Comparison of ENCODE assay signal across 1 cellular context in genomic region chr21:34545079-34545884, GRCh38.
TF ChIP-seq lines count a peak whose summit lies in the region.

No MANE protein-coding gene starts in this region.

TF ChIP-seq in K562, 482 proteins besides CTCF, POLR2A, EP300 and RAD21 (continued from another document and continues in another):
- TF ChIP-seq PRDM10 (IDR thresholded peaks at IDR 0.05; ENCODE audit: partially characterized antibody) (no peak), CGGBP1 (CRISPR knock-in tag; IDR thresholded peaks at IDR 0.05) (no peak), RFX5 (IDR thresholded peaks at IDR 0.05; ENCODE audit: low read depth, low read length) (no peak), POLR2AphosphoS5 (IDR thresholded peaks at IDR 0.05; ENCODE audit: control insufficient read depth, insufficient read depth, low read depth, low read length) (no peak), ZNF695 (CRISPR knock-in tag; IDR thresholded peaks at IDR 0.05) (no peak), PURB (CRISPR knock-in tag; IDR thresholded peaks at IDR 0.05; ENCODE audit: low read depth) (no peak), ZNF133 (CRISPR knock-in tag; IDR thresholded peaks at IDR 0.05) (no peak), NFATC3 (IDR thresholded peaks at IDR 0.05) (no peak), CEBPB (tag; IDR thresholded peaks at IDR 0.05) (peak; percentile 31; the same call in 1 of the 2 replicates), ZNF253 (CRISPR knock-in tag; conservative IDR thresholded peaks at IDR 0.05) (no peak), CTBP1 (IDR thresholded peaks at IDR 0.05; ENCODE audit: borderline replicate concordance) (peak; percentile 69; the same call in 1 of the 2 replicates), NONO (IDR thresholded peaks at IDR 0.05; ENCODE audit: low read depth in 2 of 2, low read length in 1 of 2) (no peak), ETV6 (IDR thresholded peaks at IDR 0.05; ENCODE audit: borderline replicate concordance in 1 of 2, low read depth in 2 of 2, low read length in 1 of 2) (no peak), ETV6 (CRISPR knock-in tag; IDR thresholded peaks at IDR 0.05; ENCODE audit: borderline replicate concordance) (no peak), SMAD3 (CRISPR knock-in tag; conservative IDR thresholded peaks at IDR 0.05) (peak; percentile 23; the same call in 1 of the 2 replicates), TAL1 (IDR thresholded peaks at IDR 0.05) (no peak; the same call in 1 of the 2 replicates), PCBP1 (IDR thresholded peaks at IDR 0.05; ENCODE audit: low read depth, low read length, poor library complexity, severe bottlenecking) (no peak), MAFK (IDR thresholded peaks at IDR 0.05; ENCODE audit: low read length) (no peak), IRF2 (CRISPR knock-in tag; IDR thresholded peaks at IDR 0.05) (no peak), CXXC5 (CRISPR knock-in tag; IDR thresholded peaks at IDR 0.05) (peak; percentile 55; the same call in 1 of the 2 replicates), ZKSCAN8 (CRISPR knock-in tag; IDR thresholded peaks at IDR 0.05) (peak; percentile 43; the same call in 1 of the 2 replicates), ATF4 (CRISPR knock-in tag; IDR thresholded peaks at IDR 0.05) (peak; percentile 98), SMARCA4 (IDR thresholded peaks at IDR 0.05) (peak; percentile 51; the same call in 1 of the 2 replicates), SIN3A (IDR thresholded peaks at IDR 0.05; ENCODE audit: borderline replicate concordance in 2 of 2, control insufficient read depth in 1 of 2, low read depth in 2 of 2, low read length in 2 of 2) (no peak), FIP1L1 (IDR thresholded peaks at IDR 0.05; ENCODE audit: low read depth, low read length, poor library complexity, severe bottlenecking) (no peak), IFI16 (CRISPR knock-in tag; IDR thresholded peaks at IDR 0.05) (no peak), BACH1 (tag; IDR thresholded peaks at IDR 0.05) (peak; percentile 71), ATF1 (CRISPR knock-in tag; IDR thresholded peaks at IDR 0.05) (no peak), ATF1 (tag; IDR thresholded peaks at IDR 0.05) (no peak), CEBPZ (IDR thresholded peaks at IDR 0.05; ENCODE audit: borderline replicate concordance, low read depth, low read length) (no peak), ARID1B (IDR thresholded peaks at IDR 0.05) (peak; percentile 42; the same call in 1 of the 2 replicates), ID3 (CRISPR knock-in tag; IDR thresholded peaks at IDR 0.05) (no peak), ID3 (tag; IDR thresholded peaks at IDR 0.05) (0 out of 2 replicates have a peak, but pooled peaks have one; percentile 18), C11orf30 (IDR thresholded peaks at IDR 0.05; ENCODE audit: low read depth) (no peak), DIDO1 (tag; IDR thresholded peaks at IDR 0.05; ENCODE audit: low read depth) (no peak), TBP (optimal IDR thresholded peaks at IDR 0.05; ENCODE audit: low read depth, low read length) (no peak), CAMTA2 (CRISPR knock-in tag; conservative IDR thresholded peaks at IDR 0.05) (no peak), POLR2AphosphoS2 (IDR thresholded peaks at IDR 0.05; ENCODE audit: low read length) (no peak), ZNF143 (CRISPR knock-in tag; IDR thresholded peaks at IDR 0.05) (no peak; the same call in 1 of the 2 replicates), BRD4 (IDR thresholded peaks at IDR 0.05) (no peak), ZNF766 (CRISPR knock-in tag; conservative IDR thresholded peaks at IDR 0.05) (peak; percentile 42; the same call in 1 of the 2 replicates), CBX1 (IDR thresholded peaks at IDR 0.05; ENCODE audit: low read depth) (peak; percentile 29; the same call in 1 of the 2 replicates), MECOM (CRISPR knock-in tag; IDR thresholded peaks at IDR 0.05) (no peak), ZNF407 (IDR thresholded peaks at IDR 0.05; ENCODE audit: low read depth) (no peak), ZBTB1 (CRISPR knock-in tag; IDR thresholded peaks at IDR 0.05; ENCODE audit: borderline replicate concordance, low read depth) (no peak), POLR2G (IDR thresholded peaks at IDR 0.05; ENCODE audit: low read depth, low read length) (no peak), PML (IDR thresholded peaks at IDR 0.05; ENCODE audit: low read length) (no peak), ZNF274 (IDR thresholded peaks at IDR 0.05; ENCODE audit: borderline replicate concordance, low read depth, low read length) (no peak), KLF1 (tag; IDR thresholded peaks at IDR 0.05) (no peak), MAZ (CRISPR knock-in tag; conservative IDR thresholded peaks at IDR 0.05 in 1 of 2, IDR thresholded peaks at IDR 0.05 in 1 of 2) (peak in 1 of 2 experiments; percentile 58; a peak in 1 of 4 replicates), THAP7 (CRISPR knock-in tag; IDR thresholded peaks at IDR 0.05) (peak; percentile 15; the same call in 1 of the 2 replicates), ZNF408 (CRISPR knock-in tag; IDR thresholded peaks at IDR 0.05; ENCODE audit: low read depth) (no peak), MEF2D (tag; conservative IDR thresholded peaks at IDR 0.05; ENCODE audit: low read depth) (peak; percentile 89; the same call in 1 of the 2 replicates), RCOR1 (IDR thresholded peaks at IDR 0.05; ENCODE audit: borderline replicate concordance in 1 of 2, low read depth in 2 of 2, low read length in 2 of 2) (0 out of 4 replicates have a peak, but pooled peaks of 1 of the 2 experiments have one; percentile 8), ZC3H4 (CRISPR knock-in tag; IDR thresholded peaks at IDR 0.05; ENCODE audit: borderline replicate concordance) (no peak), TRIM24 (IDR thresholded peaks at IDR 0.05) (peak; percentile 55 to 85; a peak in 2 of 4 replicates), L3MBTL2 (IDR thresholded peaks at IDR 0.05) (peak; percentile 60)
